1 cellular context compared by ENCODE assay signal in genomic region chr4:152224872-152225420, GRCh38.
TF ChIP-seq lines count a peak whose summit lies in the region.

No MANE protein-coding gene starts in this region.

TF ChIP-seq in GM23338, 12 proteins besides CTCF, POLR2A, EP300 and RAD21 (continued from another document):
- TF ChIP-seq ZNF462 (CRISPR knock-in tag; IDR thresholded peaks at IDR 0.05) (no peak), NANOG (IDR thresholded peaks at IDR 0.05; ENCODE audit: borderline replicate concordance) (no peak), POLR2AphosphoS5 (IDR thresholded peaks at IDR 0.05; ENCODE audit: low read depth) (no peak), EZH2 (IDR thresholded peaks at IDR 0.05; ENCODE audit: low read depth, unreplicated experiment) (no peak)
